ENCODE assay signal across 18 cellular contexts in genomic region chr2:216621292-216621691, GRCh38. TPM values are rescaled to one million over a fixed set of nuclear protein-coding genes. Genes with fewer than 3 reads are reported as not detected.
A peak's percentile ranks its signal among the peaks of the same experiment; 100 is the strongest.
DNase-seq lines count a peak whose midpoint lies in the region; ATAC-seq and TF ChIP-seq lines count a peak whose summit lies in the region.
"Had no signal": no experiment of that assay in that cellular context is flagged by ENCODE, and none has a peak within 500 bp of the region (broad histone marks: within the 10 kb centered on the region; RNA-seq: fewer than 3 reads in every experiment).

No MANE protein-coding gene starts in this region.

- H3K4me1 Mint-ChIP-seq in neural progenitor cell: peaks cover 45% of the 10 kb centered on the region
- H3K4me1 Mint-ChIP-seq: activated T-helper 17 cell treated with anti-CD3 and anti-CD28 coated beads, Interleukin-2, amount 50 U/mL, for 72 hours had no signal

- H3K9ac ChIP-seq in neural progenitor cell (no peak overlapping the region), mesendoderm (ENCODE audit: low read length) (no peak overlapping the region)

- peaks cover 36% of the 10 kb centered on the region for H3K4me1 ChIP-seq in SJCRH30
- H3K4me1 ChIP-seq in neural progenitor cell: peaks cover 36% of the 10 kb centered on the region
- H3K4me1 ChIP-seq in mesendoderm (ENCODE audit: control insufficient read depth, low read depth, low read length): peaks cover 7% of the 10 kb centered on the region
- H3K4me1 ChIP-seq: adrenal gland, SJSA1 had no signal

- H4K5ac ChIP-seq in mesendoderm (ENCODE audit: low read length): no peak overlapping the region

- peak overlapping the region; percentile 97 for H3K27ac Mint-ChIP-seq in neural progenitor cell
- H3K27ac Mint-ChIP-seq: activated CD4-positive, alpha-beta memory T cell treated with anti-CD3 and anti-CD28 coated beads for 36 hours; activated T-helper 17 cell treated with anti-CD3 and anti-CD28 coated beads, Interleukin-2, amount 50 U/mL, for 72 hours had no signal

- H3K18ac ChIP-seq in mesendoderm (ENCODE audit: low read length): no peak overlapping the region

- H3K23ac ChIP-seq in mesendoderm (ENCODE audit: low read length): no peak overlapping the region

- no peaks in the 10 kb centered on the region for H3K36me3 Mint-ChIP-seq in neural progenitor cell
- H3K36me3 Mint-ChIP-seq: activated CD4-positive, alpha-beta memory T cell treated with anti-CD3 and anti-CD28 coated beads for 36 hours had no signal

- H3K27me3 Mint-ChIP-seq in neural progenitor cell (ENCODE audit: insufficient read depth, low read depth): peaks cover 9% of the 10 kb centered on the region

- H3K27ac ChIP-seq in SJCRH30: peak overlapping the region; percentile 18; the same call in 1 of the 2 replicates
- H3K27ac ChIP-seq in neural progenitor cell: no peak overlapping the region
- H3K27ac ChIP-seq in mesendoderm (ENCODE audit: low read depth, low read length): no peak overlapping the region
- H3K27ac ChIP-seq: adrenal gland, right atrium auricular region, SJSA1 had no signal

- H3K4me3 ChIP-seq in SJCRH30: no peak overlapping the region
- H3K4me3 ChIP-seq in neural progenitor cell: no peak overlapping the region
- no peak overlapping the region for H3K4me3 ChIP-seq in mesendoderm (ENCODE audit: low read length)
- H3K4me3 ChIP-seq: adrenal gland, GM12878, right atrium auricular region, SJSA1, transverse colon had no signal

- no peak overlapping the region for H4K8ac ChIP-seq in mesendoderm (ENCODE audit: low read depth, low read length)

- H3K56ac ChIP-seq in mesendoderm (ENCODE audit: low read length): no peak overlapping the region

- no peak overlapping the region for H2BK5ac ChIP-seq in mesendoderm (ENCODE audit: low read length)

- H3K79me2 ChIP-seq in neural progenitor cell (ENCODE audit: low read depth) (no peaks in the 10 kb centered on the region), mesendoderm (ENCODE audit: control insufficient read depth, insufficient read depth, low read length) (no peaks in the 10 kb centered on the region)

- no peak overlapping the region for H2AFZ ChIP-seq in neural progenitor cell (replicated peaks)

- no CpG with 5 or more reads among the region's 4 CpGs for WGBS in mesendoderm (ENCODE audit: extremely low coverage, insufficient coverage, low lambda C conversion rate)

- H3K4me2 ChIP-seq in neural progenitor cell (peak overlapping the region; percentile 56), mesendoderm (ENCODE audit: low read length) (no peak overlapping the region)

- H2BK15ac ChIP-seq in mesendoderm (replicated peaks; ENCODE audit: low read depth): no peak overlapping the region

- no peak overlapping the region for H3K4ac ChIP-seq in mesendoderm (ENCODE audit: low read depth, low read length)

- H3K9me3 ChIP-seq in SJCRH30 (replicated peaks) (no peaks in the 10 kb centered on the region), neural progenitor cell (ENCODE audit: low read depth) (no peaks in the 10 kb centered on the region)
- H3K9me3 ChIP-seq: adrenal gland, right atrium auricular region, SJSA1, transverse colon had no signal

- peaks cover 2% of the 10 kb centered on the region for H3K9me3 Mint-ChIP-seq in neural progenitor cell
- H3K9me3 Mint-ChIP-seq: activated CD4-positive, alpha-beta memory T cell treated with anti-CD3 and anti-CD28 coated beads for 36 hours; activated T-helper 17 cell treated with anti-CD3 and anti-CD28 coated beads, Interleukin-2, amount 50 U/mL, for 72 hours had no signal

- no peak overlapping the region for H2AK5ac ChIP-seq in mesendoderm (ENCODE audit: low read length)

- H3K27me3 ChIP-seq in SJCRH30: no peaks in the 10 kb centered on the region
- no peaks in the 10 kb centered on the region for H3K27me3 ChIP-seq in neural progenitor cell
- no peaks in the 10 kb centered on the region for H3K27me3 ChIP-seq in mesendoderm (ENCODE audit: insufficient read depth, low read length, poor library complexity)
- H3K27me3 ChIP-seq: adrenal gland, right atrium auricular region, SJSA1, transverse colon had no signal

- DNase-seq in DMS153 treated with DMSO at 0.1 percent for 48 hours (lab: John Stamatoyannopoulos, UW; ENCODE audit: unreplicated experiment) (peak; percentile 28), NCI-H1694 (lab: John Stamatoyannopoulos, UW) (peak; percentile 43), SJCRH30 (peak in 1 of 2 experiments; percentile 54), neural progenitor cell (ENCODE audit: low spot score) (no peak), mesendoderm (no peak)
- DNase-seq: activated CD4-positive, alpha-beta memory T cell treated with anti-CD3 and anti-CD28 coated beads for 36 hours; adrenal gland; C1 segment of cervical spinal cord; NCI-H1105 treated with DMSO at 0.1 percent for 48 hours; stimulated activated CD4-positive, alpha-beta T cell treated with anti-CD3 and anti-CD28 coated beads, Interleukin-2, amount 100 ng/mL, for 48 hours; transverse colon had no signal

- no peaks in the 10 kb centered on the region for H3K36me3 ChIP-seq in SJCRH30
- no peaks in the 10 kb centered on the region for H3K36me3 ChIP-seq in neural progenitor cell
- H3K36me3 ChIP-seq in mesendoderm (ENCODE audit: control insufficient read depth, insufficient read depth, low read length): no peaks in the 10 kb centered on the region
- H3K36me3 ChIP-seq: adrenal gland, right atrium auricular region, SJSA1, transverse colon had no signal

- no peaks in the 10 kb centered on the region for H4K20me1 ChIP-seq in neural progenitor cell (ENCODE audit: low read depth)

- no peak overlapping the region for H3K4me3 Mint-ChIP-seq in neural progenitor cell
- H3K4me3 Mint-ChIP-seq: activated CD4-positive, alpha-beta memory T cell treated with anti-CD3 and anti-CD28 coated beads for 36 hours; activated T-helper 17 cell treated with anti-CD3 and anti-CD28 coated beads, Interleukin-2, amount 50 U/mL, for 72 hours had no signal

- H2BK120ac ChIP-seq in mesendoderm (ENCODE audit: low read depth, low read length): no peak overlapping the region

- TF ChIP-seq CTCF in neural progenitor cell (IDR thresholded peaks at IDR 0.05): no peak

- ATAC-seq in HG03354 (IDR thresholded peaks at IDR 0.05; ENCODE audit: poor library complexity, severe bottlenecking, unreplicated experiment) (no peak), GM18868 (IDR thresholded peaks at IDR 0.05; ENCODE audit: unreplicated experiment) (no peak), HG03442 (IDR thresholded peaks at IDR 0.05; ENCODE audit: unreplicated experiment) (no peak)
- ATAC-seq: activated T-helper 17 cell treated with anti-CD3 and anti-CD28 coated beads, Interleukin-2, amount 50 U/mL, for 72 hours; GM12878 had no signal

- no peaks in the 10 kb centered on the region for H3K79me1 ChIP-seq in mesendoderm (ENCODE audit: low read length)

- H3F3A ChIP-seq in neural progenitor cell (ENCODE audit: low read depth): peaks cover 27% of the 10 kb centered on the region

RNA-seq across cellular contexts. Expression of gene IGFBP2, which starts 11.9 kb away (rescaled TPM):
- total RNA-seq in SJCRH30 (2014; rRNA removed; shearing (Covaris generic)): 175 and 188 TPM in 2 replicates
- total RNA-seq in neural progenitor cell (ENCODE audit: low replicate concordance): 371 and 935 TPM in 2 replicates
- polyA plus RNA-seq in mesendoderm (2013, experiment 1 of 2): 158 TPM
- polyA plus RNA-seq in mesendoderm (2013, experiment 2 of 2): 159 TPM

Comparison
In these comparisons a context has a peak if more than half of its experiments do, and no peak if none do; other contexts are left out.
1. DNase-seq: peak in DMS153 treated with DMSO at 0.1 percent for 48 hours (single experiment) and NCI-H1694 (single experiment); none in neural progenitor cell (single experiment) and mesendoderm (single experiment).